Comparison of ENCODE assay signal across 22 cellular contexts in the genomic region with DNA sequence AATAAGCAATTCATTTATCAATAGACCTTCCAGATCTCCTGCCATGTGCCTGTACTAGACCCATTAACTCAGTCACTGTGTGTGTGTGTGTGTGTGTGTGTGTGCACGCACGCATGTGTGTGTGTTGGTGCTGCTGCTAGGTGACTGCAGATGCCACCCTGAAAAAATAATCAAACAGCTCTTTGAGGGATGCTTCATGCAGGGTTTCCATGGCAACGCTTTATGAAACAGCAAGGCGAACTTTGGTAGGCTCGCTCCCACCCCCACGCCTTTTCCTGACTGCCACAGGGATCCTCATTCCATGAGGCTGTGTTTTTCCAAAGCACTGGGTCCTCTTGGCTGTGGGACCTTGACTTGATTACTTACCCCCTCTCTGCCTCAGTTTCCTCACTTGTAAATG.
"Had no signal": no experiment of that assay in that cellular context is flagged by ENCODE, and none has a peak within 500 bp of the region (broad histone marks: within the 10 kb centered on the region; RNA-seq: fewer than 3 reads in every experiment).

No MANE protein-coding gene starts in this region.

- H3K27ac ChIP-seq: epithelial cell of prostate, neural progenitor cell, parathyroid adenoma, right atrium auricular region, skin epidermis had no signal

- H3K36me3 ChIP-seq: neural progenitor cell, right atrium auricular region had no signal

- H3K4me3 ChIP-seq: lung, neural progenitor cell, right atrium auricular region, skin epidermis had no signal

- ATAC-seq: activated CD8-positive, alpha-beta T cell treated with anti-CD3 and anti-CD28 coated beads, Interleukin-2, amount 10 ng/mL, durations not matched to agents 7 days and 5 days; activated naive CD4-positive, alpha-beta T cell treated with anti-CD3 and anti-CD28 coated beads, Interleukin-2, amount 50 U/mL, for 72 hours; activated T-cell treated with anti-CD3 and anti-CD28 coated beads, Interleukin-2, amount 50 U/mL, for 72 hours; effector memory CD8-positive, alpha-beta T cell; left colon had no signal

- DNase-seq: activated CD4-positive, alpha-beta T cell treated with anti-CD3 and anti-CD28 coated beads, Interleukin-2, amount 10 ng/mL, durations not matched to agents 24 days and 14 days; activated CD4-positive, CD25-positive, alpha-beta regulatory T cell; activated CD8-positive, alpha-beta memory T cell treated with anti-CD3 and anti-CD28 coated beads, Interleukin-2, amount 50 U/mL, for 4 hours; activated CD8-positive, alpha-beta T cell treated with anti-CD3 and anti-CD28 coated beads, Interleukin-2, amount 10 ng/mL, durations not matched to agents 7 days and 5 days; activated gamma-delta T cell; activated T-cell treated with anti-CD3 and anti-CD28 coated beads, Interleukin-2, amount 50 U/mL, for 72 hours; effector memory CD8-positive, alpha-beta T cell; foreskin melanocyte; left colon; midbrain; stimulated activated CD4-positive, alpha-beta T cell treated with anti-CD3 and anti-CD28 coated beads, Interleukin-4, amount 100 ng/mL, for 24 hours; stimulated activated CD8-positive, alpha-beta memory T cell treated with anti-CD3 and anti-CD28 coated beads, Interleukin-4, amount 100 ng/mL, for 48 hours; stimulated activated naive CD4-positive, alpha-beta T cell treated with Interleukin-2 at 50 U/mL for 16 hours; substantia nigra; SW 1271 had no signal

- H3K27me3 ChIP-seq: neural progenitor cell, right atrium auricular region had no signal

- H3K4me1 ChIP-seq: neural progenitor cell, parathyroid adenoma, right atrium auricular region had no signal

- H3K9me3 ChIP-seq: right atrium auricular region had no signal
